21 cellular contexts compared by ENCODE assay signal in the genomic region with DNA sequence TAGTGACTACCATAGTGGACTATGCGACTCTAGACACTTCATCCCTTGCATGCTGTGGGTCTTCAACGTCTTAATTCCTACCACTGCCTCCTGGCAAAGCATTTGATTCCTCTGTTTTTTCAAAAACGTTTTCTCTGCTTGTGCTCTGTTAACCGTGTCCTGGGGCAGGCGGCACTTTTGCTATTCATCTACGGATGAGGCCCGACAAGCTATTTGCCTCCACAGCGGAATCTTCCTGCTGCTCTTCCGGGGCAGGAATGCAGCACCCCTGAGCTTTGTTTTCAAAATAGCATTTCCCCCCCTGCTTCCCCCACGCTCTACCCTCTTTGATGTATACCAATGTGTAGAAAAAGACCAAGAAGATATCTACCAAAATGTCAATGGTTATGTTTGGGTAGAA. TPM values are rescaled to one million over a fixed set of nuclear protein-coding genes. Genes with fewer than 3 reads are reported as not detected.
A peak's percentile ranks its signal among the peaks of the same experiment; 100 is the strongest.
DNase-seq lines count a peak whose midpoint lies in the region; TF ChIP-seq lines count a peak whose summit lies in the region.
"Had no signal": no experiment of that assay in that cellular context is flagged by ENCODE, and none has a peak within 500 bp of the region (broad histone marks: within the 10 kb centered on the region; RNA-seq: fewer than 3 reads in every experiment).

No MANE protein-coding gene starts in this region.

- H2AFZ ChIP-seq in neural progenitor cell (replicated peaks): no peak overlapping the region

- no peaks in the 10 kb centered on the region for H3K27me3 ChIP-seq in NT2/D1 (ENCODE audit: insufficient read depth, insufficient read length)
- H3K27me3 ChIP-seq in iPS DF 6.9 (ENCODE audit: control insufficient read depth, insufficient read depth, low read length): no peaks in the 10 kb centered on the region
- no peaks in the 10 kb centered on the region for H3K27me3 ChIP-seq in neural progenitor cell

- peaks cover 22% of the 10 kb centered on the region for H3K27me3 Mint-ChIP-seq in neural progenitor cell (ENCODE audit: insufficient read depth, low read depth)

- H3F3A ChIP-seq in neural progenitor cell (ENCODE audit: low read depth): peaks cover 28% of the 10 kb centered on the region

- H3K4me1 Mint-ChIP-seq in neural progenitor cell: peaks cover 32% of the 10 kb centered on the region
- H3K4me1 Mint-ChIP-seq: B cell had no signal

- peaks cover 2% of the 10 kb centered on the region for H3K9me3 Mint-ChIP-seq in neural progenitor cell
- H3K9me3 Mint-ChIP-seq: CD4-positive, alpha-beta T cell had no signal

- H3K27ac ChIP-seq in iPS DF 6.9 (ENCODE audit: low read length) (no peak overlapping the region), neural progenitor cell (peak overlapping the region; percentile 99)
- H3K27ac ChIP-seq: A549 had no signal

- no peaks in the 10 kb centered on the region for H3K79me2 ChIP-seq in neural progenitor cell (ENCODE audit: low read depth)

- WGBS in iPS DF 6.9 (ENCODE audit: insufficient coverage, insufficient read length): no CpG with 5 or more reads among the region's 10 CpGs

- H4K20me1 ChIP-seq in neural progenitor cell (ENCODE audit: low read depth): no peaks in the 10 kb centered on the region

- peak overlapping the region; percentile 17; the same call in 1 of the 2 replicates for H3K9ac ChIP-seq in ES-I3 (ENCODE audit: low read depth, low read length)
- no peak overlapping the region for H3K9ac ChIP-seq in NT2/D1 (ENCODE audit: insufficient read length, low read depth)
- H3K9ac ChIP-seq in neural progenitor cell: peak overlapping the region; percentile 25

- peak overlapping the region; percentile 75 for H3K4me2 ChIP-seq in neural progenitor cell
- H3K4me2 ChIP-seq: A549 had no signal

- H3K36me3 Mint-ChIP-seq in neural progenitor cell: no peaks in the 10 kb centered on the region

- TF ChIP-seq CTCF in neural progenitor cell (IDR thresholded peaks at IDR 0.05): no peak

- peak overlapping the region; percentile 66 for H3K4me3 Mint-ChIP-seq in neural progenitor cell
- H3K4me3 Mint-ChIP-seq: B cell; CD4-positive, alpha-beta T cell had no signal

- no peaks in the 10 kb centered on the region for H3K9me3 ChIP-seq in ES-I3 (ENCODE audit: control insufficient read depth, insufficient read depth, low read length)
- no peaks in the 10 kb centered on the region for H3K9me3 ChIP-seq in NT2/D1 (ENCODE audit: insufficient read depth, low read length)
- no peaks in the 10 kb centered on the region for H3K9me3 ChIP-seq in iPS DF 6.9 (ENCODE audit: control insufficient read depth, insufficient read depth, low read length)
- H3K9me3 ChIP-seq in neural progenitor cell (ENCODE audit: low read depth): no peaks in the 10 kb centered on the region
- H3K9me3 ChIP-seq: A549, HAP-1 had no signal

- H3K4me1 ChIP-seq in ES-I3 (ENCODE audit: insufficient read depth, low read length) (peaks cover 11% of the 10 kb centered on the region; the same call in 1 of the 2 replicates), NT2/D1 (ENCODE audit: insufficient read depth, insufficient read length) (peaks cover 3% of the 10 kb centered on the region), iPS DF 6.9 (ENCODE audit: control insufficient read depth, insufficient read depth, low read length) (no peaks in the 10 kb centered on the region), neural progenitor cell (peaks cover 28% of the 10 kb centered on the region)
- H3K4me1 ChIP-seq: HAP-1 had no signal

- H3K36me3 ChIP-seq in ES-I3 (ENCODE audit: insufficient read depth, low read length): no peaks in the 10 kb centered on the region
- H3K36me3 ChIP-seq in NT2/D1 (ENCODE audit: insufficient read depth, insufficient read length, low read length): no peaks in the 10 kb centered on the region
- H3K36me3 ChIP-seq in iPS DF 6.9 (ENCODE audit: control insufficient read depth, insufficient read depth, low read length): no peaks in the 10 kb centered on the region
- H3K36me3 ChIP-seq in neural progenitor cell: no peaks in the 10 kb centered on the region
- H3K36me3 ChIP-seq: HAP-1 had no signal

- H3K27ac Mint-ChIP-seq in neural progenitor cell: peak overlapping the region; percentile 98
- H3K27ac Mint-ChIP-seq: B cell; CD4-positive, alpha-beta T cell had no signal

- H3K4me3 ChIP-seq in NT2/D1 (ENCODE audit: insufficient read length, low read depth) (no peak overlapping the region), iPS DF 6.9 (ENCODE audit: low read length) (no peak overlapping the region), neural progenitor cell (peak overlapping the region; percentile 38)
- H3K4me3 ChIP-seq: A549, HAP-1 had no signal

- DNase-seq in NT2/D1 (ENCODE audit: low read depth, low spot score) (peak; percentile 50), iPS DF 6.9 (ENCODE audit: low read depth, low spot score) (peak; percentile 29), neural progenitor cell (ENCODE audit: low spot score) (peak; percentile 84), mucosa of gallbladder (ENCODE audit: low spot score) (no peak), Ammon's horn (ENCODE audit: low spot score) (no peak), AG08396 (ENCODE audit: low spot score) (no peak)
- DNase-seq in stimulated activated CD4-positive, alpha-beta T cell treated with anti-CD3 and anti-CD28 coated beads, Interleukin-12 subunit alpha, Interleukin-12 subunit beta, amount 100 ng/mL, for 4 hours: no peak
- DNase-seq: Calu3; CD4-positive, alpha-beta T cell; DMS79; GDM1; IMR-90; Kasumi-1; NCI-H187 treated with DMSO at 0.1 percent for 48 hours; NCI-H2171 treated with DMSO at 0.1 percent for 48 hours; NCI-H510A; SHP77 treated with DMSO at 0.1 percent for 48 hours had no signal

RNA-seq across cellular contexts. Expression of a gene that starts 39.8 kb away (rescaled TPM):
- 40.0 and 52.0 TPM in 2 replicates for total RNA-seq in neural progenitor cell (ENCODE audit: low replicate concordance)
- total RNA-seq in mucosa of gallbladder: 26.1 TPM

RNA-seq across cellular contexts. Expression of a gene that starts 42.0 kb away (rescaled TPM):
- total RNA-seq in neural progenitor cell (ENCODE audit: low replicate concordance) (177 and 209 TPM in 2 replicates), mucosa of gallbladder (110 TPM)

Comparison
In these comparisons a context has a peak if more than half of its experiments do, and no peak if none do; other contexts are left out.
1. DNase-seq: peak in NT2/D1 (single experiment), iPS DF 6.9 (single experiment) and neural progenitor cell (single experiment); none in mucosa of gallbladder (single experiment), Ammon's horn (single experiment), stimulated activated CD4-positive, alpha-beta T cell treated with anti-CD3 and anti-CD28 coated beads, Interleukin-12 subunit alpha, Interleukin-12 subunit beta, amount 100 ng/mL, for 4 hours (single experiment) and AG08396 (single experiment).